ENCODE assay signal across 8 cellular contexts in genomic region chr3:107690522-107691138, GRCh38.
DNase-seq lines count a peak whose midpoint lies in the region; ATAC-seq, FAIRE-seq and TF ChIP-seq lines count a peak whose summit lies in the region.

No MANE protein-coding gene starts in this region.

- H3K4me1 Mint-ChIP-seq in chondrocyte (ENCODE audit: low read depth), result peaks cover 3% of the 10 kb centered on the region

- 9% methylated on average over 2 of the region's 2 CpGs for WGBS in A549 (ENCODE audit: missing lambda C conversion rate)

- TF ChIP-seq POLR2A in A549 (IDR thresholded peaks at IDR 0.05; ENCODE audit: low read length) (no peak), GM12891 (IDR thresholded peaks at IDR 0.05; ENCODE audit: low read depth, low read length) (no peak)

- H3K4me2 ChIP-seq in A549, result no peak overlapping the region

- H3K36me3 ChIP-seq in NT2/D1 (ENCODE audit: insufficient read depth, insufficient read length, low read length), result no peaks in the 10 kb centered on the region
- H3K36me3 ChIP-seq in effector memory CD4-positive, alpha-beta T cell (ENCODE audit: control insufficient read depth, insufficient read depth, low read length), result no peaks in the 10 kb centered on the region

- TF ChIP-seq CTCF in A549 (IDR thresholded peaks at IDR 0.05) (peak; percentile 60), GM12865 (IDR thresholded peaks at IDR 0.05; ENCODE audit: insufficient read depth, low read depth, low read length, missing control alignments) (peak; percentile 30), chondrocyte (IDR thresholded peaks at IDR 0.05) (peak; percentile 85)

- TF ChIP-seq EP300 in A549 (IDR thresholded peaks at IDR 0.05), result no peak

- POLR2A ChIA-PET in A549 (lab: Yijun Ruan, JAX), result no interaction called here

- H3K27ac Mint-ChIP-seq in chondrocyte (ENCODE audit: unreplicated experiment), result no peak overlapping the region

- H3K9me3 ChIP-seq in A549 (no peaks in the 10 kb centered on the region), NT2/D1 (ENCODE audit: insufficient read depth, low read length) (no peaks in the 10 kb centered on the region)
- H3K9me3 ChIP-seq in effector memory CD4-positive, alpha-beta T cell (ENCODE audit: control insufficient read depth, low read length), result no peaks in the 10 kb centered on the region

- no peaks in the 10 kb centered on the region for H3K27me3 ChIP-seq in NT2/D1 (ENCODE audit: insufficient read depth, insufficient read length)
- no peaks in the 10 kb centered on the region for H3K27me3 ChIP-seq in effector memory CD4-positive, alpha-beta T cell (replicated peaks; ENCODE audit: control insufficient read depth, insufficient read depth, low read length, poor library complexity, severe bottlenecking)

- no peak overlapping the region for H3K9ac ChIP-seq in NT2/D1 (ENCODE audit: insufficient read length, low read depth)

- no peaks in the 10 kb centered on the region for H3K27me3 Mint-ChIP-seq in chondrocyte (ENCODE audit: low read depth)

- no peaks in the 10 kb centered on the region for H3K36me3 Mint-ChIP-seq in chondrocyte (ENCODE audit: low read depth)

- CTCF ChIA-PET in A549 (lab: Yijun Ruan, JAX), result interaction anchor here (0.6 to 4.2 kb wide), 16 partner anchors 9 to 424 kb away, joined by 3 to 21 read pairs (median 4); no protein-coding TSS in a partner anchor

- ATAC-seq in A549, result peak; percentile 73 to 83; a peak in 5 of 6 replicates
- ATAC-seq in HG03457 (IDR thresholded peaks at IDR 0.05; ENCODE audit: unreplicated experiment), result peak; percentile 63

- H3K4me1 ChIP-seq in A549 (peaks cover 14% of the 10 kb centered on the region; the same call in 2 of the 3 replicates), NT2/D1 (ENCODE audit: insufficient read depth, insufficient read length) (no peaks in the 10 kb centered on the region)
- peaks cover 3% of the 10 kb centered on the region for H3K4me1 ChIP-seq in effector memory CD4-positive, alpha-beta T cell (ENCODE audit: control insufficient read depth, insufficient read depth, low read length, poor library complexity, severe bottlenecking)

- no peak overlapping the region for H3K4me3 Mint-ChIP-seq in chondrocyte (ENCODE audit: unreplicated experiment)

- peak in 1 of 2 experiments; percentile 34; a peak in 2 of 5 replicates for TF ChIP-seq RAD21 in A549 (conservative IDR thresholded peaks at IDR 0.05 in 1 of 2, IDR thresholded peaks at IDR 0.05 in 1 of 2)

- H3K27ac ChIP-seq in A549, result no peak overlapping the region
- no peak overlapping the region for H3K27ac ChIP-seq in effector memory CD4-positive, alpha-beta T cell (ENCODE audit: insufficient read depth, low read length, poor library complexity, severe bottlenecking)

- no peak overlapping the region for H3K4me3 ChIP-seq in A549
- H3K4me3 ChIP-seq in GM12865 (ENCODE audit: low read depth, low read length), result no peak overlapping the region
- H3K4me3 ChIP-seq in NT2/D1 (ENCODE audit: insufficient read length, low read depth), result no peak overlapping the region
- no peak overlapping the region for H3K4me3 ChIP-seq in effector memory CD4-positive, alpha-beta T cell (ENCODE audit: insufficient read depth, low read depth, low read length, poor library complexity, severe bottlenecking)

- FAIRE-seq in A549 (lab: Jason Lieb, UNC), result peak; percentile 89
- no peak for FAIRE-seq in GM12891 (lab: Jason Lieb, UNC)

- DNase-seq in A549 (ENCODE audit: low read depth in 1 of 2, low spot score in 1 of 2) (peak; percentile 30 to 67), GM12865 (ENCODE audit: low read depth) (peak; percentile 66), NT2/D1 (ENCODE audit: low read depth, low spot score) (peak; percentile 25), chondrocyte (ENCODE audit: low spot score) (no peak), medulla oblongata (ENCODE audit: extremely low spot score) (peak; percentile 76), GM12891 (ENCODE audit: insufficient read length, low spot score) (no peak)
- no peak for DNase-seq in effector memory CD4-positive, alpha-beta T cell

- no peaks in the 10 kb centered on the region for H3K9me3 Mint-ChIP-seq in chondrocyte (ENCODE audit: low read depth)

TF ChIP-seq in A549, 52 proteins besides CTCF, POLR2A, EP300 and RAD21:
- 0 out of 2 replicates have a peak, but pooled peaks have one; percentile 36 for TF ChIP-seq HOXA7 (CRISPR knock-in tag; IDR thresholded peaks at IDR 0.05)
- TF ChIP-seq SMC3 (IDR thresholded peaks at IDR 0.05), result peak; percentile 61
- TF ChIP-seq CHD4 (IDR thresholded peaks at IDR 0.05; ENCODE audit: borderline replicate concordance), result no peak
- no peak for TF ChIP-seq EHF (CRISPR knock-in tag; IDR thresholded peaks at IDR 0.05)

TF ChIP-seq in GM12891, 5 proteins besides CTCF, POLR2A, EP300 and RAD21:
- no peak for TF ChIP-seq POLR2AphosphoS5 (IDR thresholded peaks at IDR 0.05; ENCODE audit: low read depth, low read length)
- no peak for TF ChIP-seq POU2F2 (IDR thresholded peaks at IDR 0.05; ENCODE audit: low read depth, low read length)
- TF ChIP-seq PAX5 (IDR thresholded peaks at IDR 0.05; ENCODE audit: insufficient read depth, low read length, severe bottlenecking), result no peak
- no peak for TF ChIP-seq TAF1 (IDR thresholded peaks at IDR 0.05; ENCODE audit: low read depth, low read length)
- TF ChIP-seq SPI1 (IDR thresholded peaks at IDR 0.05; ENCODE audit: low read depth, low read length), result no peak
TF ChIP-seq in GM12891: peak in this region for 0.

Comparison
In these comparisons a context has a peak if more than half of its experiments do, and no peak if none do; other contexts are left out.
1. DNase-seq: peak in A549 (2 of 2), GM12865 (single experiment), NT2/D1 (single experiment) and medulla oblongata (single experiment); none in chondrocyte (single experiment), GM12891 (single experiment) and effector memory CD4-positive, alpha-beta T cell (0 of 3).
2. CTCF ChIP-seq: peak in every context shown above with its lines; median percentile 85 in chondrocyte; 60 in A549; 30 in GM12865.